11 cellular contexts compared by ENCODE assay signal in the genomic region with DNA sequence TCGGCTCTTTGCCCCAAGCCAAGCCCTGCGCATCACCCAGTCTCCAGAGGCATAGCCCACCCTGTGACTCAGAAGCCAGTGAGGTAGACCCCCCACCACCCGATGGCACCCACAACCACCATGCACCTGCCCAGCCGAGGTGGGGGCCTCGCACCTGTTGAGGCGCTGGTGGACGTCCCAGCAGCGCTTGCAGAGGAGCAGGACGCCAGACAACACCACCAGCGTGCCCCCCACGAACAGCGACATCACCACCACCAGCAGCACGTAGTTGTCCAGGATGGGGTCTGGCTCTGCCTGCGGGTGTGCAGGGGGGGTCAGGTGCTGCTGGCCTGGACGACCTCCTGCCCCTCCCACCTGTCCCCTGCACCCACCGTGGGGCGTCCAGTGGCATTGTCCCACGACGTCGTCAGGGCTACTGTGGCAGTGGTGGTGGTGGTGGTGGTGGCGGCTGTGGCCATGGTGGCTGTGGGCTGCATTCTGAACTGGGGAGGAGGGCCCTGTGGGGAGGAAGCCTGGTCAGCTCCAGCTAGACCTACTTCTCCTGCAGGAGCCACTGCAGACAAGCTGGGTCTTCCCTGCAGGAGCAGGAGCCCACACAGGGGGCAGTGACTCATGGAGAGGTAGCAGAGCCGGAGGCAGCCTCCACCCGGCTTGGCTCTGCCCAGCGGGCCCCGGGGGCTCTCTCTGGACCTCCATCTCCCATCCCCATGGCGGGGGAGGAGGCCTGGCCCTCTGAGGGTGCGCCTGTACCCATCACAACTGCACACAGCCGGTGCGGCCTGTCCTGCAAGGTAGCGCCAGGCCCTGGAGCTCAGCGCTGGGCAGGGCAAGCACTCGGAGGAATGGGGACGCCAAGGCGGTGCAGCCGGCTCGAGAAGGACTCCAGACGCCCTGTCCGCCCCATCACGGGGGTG. TPM values are rescaled to one million over a fixed set of nuclear protein-coding genes. Genes with fewer than 3 reads are reported as not detected.
DNase-seq lines count a peak whose midpoint lies in the region; ATAC-seq and TF ChIP-seq lines count a peak whose summit lies in the region.
"Had no signal": no experiment of that assay in that cellular context is flagged by ENCODE, and none has a peak within 500 bp of the region (broad histone marks: within the 10 kb centered on the region; RNA-seq: fewer than 3 reads in every experiment).

No MANE protein-coding gene starts in this region.

- H3K27ac ChIP-seq in foreskin keratinocyte, result no peak overlapping the region

- H3K9me3 Mint-ChIP-seq in activated CD4-positive, alpha-beta T cell treated with anti-CD3 and anti-CD28 coated beads for 36 hours (ENCODE audit: low read depth), result no peaks in the 10 kb centered on the region
- no peaks in the 10 kb centered on the region for H3K9me3 Mint-ChIP-seq in WTC11
- H3K9me3 Mint-ChIP-seq in stimulated activated effector memory CD8-positive, alpha-beta T cell treated with anti-CD3 and anti-CD28 coated beads, Interleukin-12 subunit alpha, Interleukin-12 subunit beta, amount 100 ng/mL, for 72 hours, result no peaks in the 10 kb centered on the region
- H3K9me3 Mint-ChIP-seq: activated naive CD4-positive, alpha-beta T cell treated with anti-CD3 and anti-CD28 coated beads, Interleukin-2, amount 50 U/mL, for 72 hours had no signal

- POLR2A ChIA-PET in activated CD4-positive, alpha-beta T cell treated with anti-CD3 and anti-CD28 coated beads for 36 hours (lab: Charles Lee), result no interaction called here
- POLR2A ChIA-PET in WTC11 (lab: Charles Lee), result interaction anchor here (0.6 kb wide), 1 partner anchor 24 kb away, joined by 14 read pairs; no protein-coding TSS in a partner anchor

- peaks cover 15% of the 10 kb centered on the region for H3K4me1 Mint-ChIP-seq in activated CD4-positive, alpha-beta T cell treated with anti-CD3 and anti-CD28 coated beads for 36 hours
- peaks cover 12% of the 10 kb centered on the region for H3K4me1 Mint-ChIP-seq in WTC11
- H3K4me1 Mint-ChIP-seq in stimulated activated effector memory CD8-positive, alpha-beta T cell treated with anti-CD3 and anti-CD28 coated beads, Interleukin-12 subunit alpha, Interleukin-12 subunit beta, amount 100 ng/mL, for 72 hours, result peaks cover 23% of the 10 kb centered on the region

- H3K4me1 ChIP-seq in foreskin keratinocyte, result peaks cover 1% of the 10 kb centered on the region

- H3K27ac Mint-ChIP-seq in activated CD4-positive, alpha-beta T cell treated with anti-CD3 and anti-CD28 coated beads for 36 hours, result no peak overlapping the region
- H3K27ac Mint-ChIP-seq in WTC11, result no peak overlapping the region
- no peak overlapping the region for H3K27ac Mint-ChIP-seq in stimulated activated effector memory CD8-positive, alpha-beta T cell treated with anti-CD3 and anti-CD28 coated beads, Interleukin-12 subunit alpha, Interleukin-12 subunit beta, amount 100 ng/mL, for 72 hours
- H3K27ac Mint-ChIP-seq: activated naive CD4-positive, alpha-beta T cell treated with anti-CD3 and anti-CD28 coated beads, Interleukin-2, amount 50 U/mL, for 72 hours had no signal

- H3K4me3 Mint-ChIP-seq in activated CD4-positive, alpha-beta T cell treated with anti-CD3 and anti-CD28 coated beads for 36 hours, result peak overlapping the region; percentile 6
- peak overlapping the region; percentile 41 for H3K4me3 Mint-ChIP-seq in WTC11
- peak overlapping the region; percentile 55 for H3K4me3 Mint-ChIP-seq in stimulated activated effector memory CD8-positive, alpha-beta T cell treated with anti-CD3 and anti-CD28 coated beads, Interleukin-12 subunit alpha, Interleukin-12 subunit beta, amount 100 ng/mL, for 72 hours

- ATAC-seq in activated CD4-positive, alpha-beta T cell treated with anti-CD3 and anti-CD28 coated beads for 36 hours, result no peak
- ATAC-seq in WTC11 (no peak), foreskin keratinocyte (peak; percentile 18), HG02678 (IDR thresholded peaks at IDR 0.05; ENCODE audit: unreplicated experiment) (no peak)
- no peak for ATAC-seq in stimulated activated effector memory CD8-positive, alpha-beta T cell treated with anti-CD3 and anti-CD28 coated beads, Interleukin-12 subunit alpha, Interleukin-12 subunit beta, amount 100 ng/mL, for 72 hours
- ATAC-seq: activated naive CD4-positive, alpha-beta T cell treated with anti-CD3 and anti-CD28 coated beads, Interleukin-2, amount 50 U/mL, for 72 hours had no signal

- no peaks in the 10 kb centered on the region for H3K27me3 ChIP-seq in foreskin keratinocyte

- CTCF ChIA-PET in activated CD4-positive, alpha-beta T cell treated with anti-CD3 and anti-CD28 coated beads for 36 hours (lab: Charles Lee), result no interaction called here
- CTCF ChIA-PET in WTC11 (lab: Charles Lee), result interaction anchor here (0.9 to 1.6 kb wide), 5 partner anchors 8 to 122 kb away, joined by 3 to 6 read pairs (median 5); no protein-coding TSS in a partner anchor

- intact Hi-C loops in activated CD4-positive, alpha-beta T cell treated with anti-CD3 and anti-CD28 coated beads for 36 hours (cut with DNase I, micrococcal nuclease), result no loop called here

- DNase-seq in activated CD4-positive, alpha-beta T cell treated with anti-CD3 and anti-CD28 coated beads for 36 hours, result no peak
- no peak for DNase-seq in activated CD4-positive, alpha-beta T cell treated with anti-CD3 and anti-CD28 coated beads, Interleukin-2, amount 50 U/mL, for 48 hours
- no peak for DNase-seq in WTC11 (ENCODE audit: low spot score)
- no peak for DNase-seq in foreskin keratinocyte
- DNase-seq in stimulated activated effector memory CD8-positive, alpha-beta T cell treated with anti-CD3 and anti-CD28 coated beads, Interleukin-12 subunit alpha, Interleukin-12 subunit beta, amount 100 ng/mL, for 72 hours (ENCODE audit: low spot score in 2 of 2), result no peak
- DNase-seq in NCI-H748 treated with DMSO at 0.1 percent for 48 hours (lab: John Stamatoyannopoulos, UW), result no peak
- no peak for DNase-seq in T-helper 9 cell
- DNase-seq: AML-193, KBM-7 had no signal

- no peaks in the 10 kb centered on the region for H3K36me3 Mint-ChIP-seq in activated CD4-positive, alpha-beta T cell treated with anti-CD3 and anti-CD28 coated beads for 36 hours (ENCODE audit: low read depth)
- H3K36me3 Mint-ChIP-seq in WTC11, result no peaks in the 10 kb centered on the region
- peaks cover 23% of the 10 kb centered on the region for H3K36me3 Mint-ChIP-seq in stimulated activated effector memory CD8-positive, alpha-beta T cell treated with anti-CD3 and anti-CD28 coated beads, Interleukin-12 subunit alpha, Interleukin-12 subunit beta, amount 100 ng/mL, for 72 hours
- H3K36me3 Mint-ChIP-seq: activated naive CD4-positive, alpha-beta T cell treated with anti-CD3 and anti-CD28 coated beads, Interleukin-2, amount 50 U/mL, for 72 hours had no signal

- no peak for TF ChIP-seq CTCF in WTC11 (IDR thresholded peaks at IDR 0.05)
- no peak for TF ChIP-seq CTCF in foreskin keratinocyte (conservative IDR thresholded peaks at IDR 0.05)

- peaks cover 6% of the 10 kb centered on the region for H3K27me3 Mint-ChIP-seq in activated CD4-positive, alpha-beta T cell treated with anti-CD3 and anti-CD28 coated beads for 36 hours
- peaks cover 2% of the 10 kb centered on the region; the same call in 1 of the 2 replicates for H3K27me3 Mint-ChIP-seq in WTC11 (ENCODE audit: low read depth)

TF ChIP-seq in WTC11, 78 proteins besides CTCF, POLR2A, EP300 and RAD21:
- TF ChIP-seq FOXP1 (CRISPR knock-in tag; IDR thresholded peaks at IDR 0.05; ENCODE audit: borderline replicate concordance), result no peak
- TF ChIP-seq, protein P1, sequence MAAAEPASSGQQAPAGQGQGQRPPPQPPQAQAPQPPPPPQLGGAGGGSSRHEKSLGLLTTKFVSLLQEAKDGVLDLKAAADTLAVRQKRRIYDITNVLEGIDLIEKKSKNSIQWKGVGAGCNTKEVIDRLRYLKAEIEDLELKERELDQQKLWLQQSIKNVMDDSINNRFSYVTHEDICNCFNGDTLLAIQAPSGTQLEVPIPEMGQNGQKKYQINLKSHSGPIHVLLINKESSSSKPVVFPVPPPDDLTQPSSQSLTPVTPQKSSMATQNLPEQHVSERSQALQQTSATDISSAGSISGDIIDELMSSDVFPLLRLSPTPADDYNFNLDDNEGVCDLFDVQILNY (CRISPR knock-in tag; IDR thresholded peaks at IDR 0.05), result 0 out of 2 replicates have a peak, but pooled peaks have one; percentile 19

RNA-seq across cellular contexts. Expression of gene CBARP, which starts 1.9 kb away (rescaled TPM):
- 1 to 10 TPM in 1 of 2 experiments, under 1 TPM in 1; 0.82 to 1.1 TPM for total RNA-seq in activated CD4-positive, alpha-beta T cell treated with anti-CD3 and anti-CD28 coated beads for 36 hours
- 21.9 to 23.6 TPM (median 23.4 TPM) in 3 replicates for total RNA-seq in WTC11 (2021)
- 3.0 and 3.1 TPM in 2 replicates for total RNA-seq in foreskin keratinocyte
- 2.4 TPM in 2 replicates for polyA plus RNA-seq in foreskin keratinocyte

RNA-seq across cellular contexts. Expression of gene ATP5F1D, which starts 5.7 kb away (rescaled TPM):
- 100 to 1,000 TPM; 161 to 180 TPM for total RNA-seq in activated CD4-positive, alpha-beta T cell treated with anti-CD3 and anti-CD28 coated beads for 36 hours
- 262 to 277 TPM (median 270 TPM) in 3 replicates for total RNA-seq in WTC11 (2021)
- 133 and 135 TPM in 2 replicates for total RNA-seq in foreskin keratinocyte
- polyA plus RNA-seq in foreskin keratinocyte, result 244 and 259 TPM in 2 replicates

RNA-seq across cellular contexts. Expression of gene MIDN, which starts 12.5 kb away (rescaled TPM):
- 10 to 100 TPM; 46.5 to 47.9 TPM for total RNA-seq in activated CD4-positive, alpha-beta T cell treated with anti-CD3 and anti-CD28 coated beads for 36 hours
- total RNA-seq in WTC11 (2021), result 189 to 190 TPM (median 189 TPM) in 3 replicates
- total RNA-seq in foreskin keratinocyte, result 21.3 and 24.4 TPM in 2 replicates
- polyA plus RNA-seq in foreskin keratinocyte, result 16.6 and 17.7 TPM in 2 replicates

RNA-seq across cellular contexts. Expression of gene STK11, which starts 30.3 kb away (rescaled TPM):
- total RNA-seq in activated CD4-positive, alpha-beta T cell treated with anti-CD3 and anti-CD28 coated beads for 36 hours, result 10 to 100 TPM; 49.2 to 61.5 TPM
- total RNA-seq in WTC11 (2021), result 106 to 112 TPM (median 106 TPM) in 3 replicates
- 64.9 and 66.1 TPM in 2 replicates for total RNA-seq in foreskin keratinocyte
- polyA plus RNA-seq in foreskin keratinocyte, result 46.9 and 47.1 TPM in 2 replicates

RNA-seq across cellular contexts. Expression of gene CIRBP, which starts 33.2 kb away (rescaled TPM):
- total RNA-seq in activated CD4-positive, alpha-beta T cell treated with anti-CD3 and anti-CD28 coated beads for 36 hours, result 100 to 1,000 TPM; 123 to 188 TPM
- 256 to 298 TPM (median 256 TPM) in 3 replicates for total RNA-seq in WTC11 (2021)
- total RNA-seq in foreskin keratinocyte, result 95.4 and 99.9 TPM in 2 replicates
- 128 and 129 TPM in 2 replicates for polyA plus RNA-seq in foreskin keratinocyte
